ENCODE assay signal across 26 cellular contexts in the genomic region with DNA sequence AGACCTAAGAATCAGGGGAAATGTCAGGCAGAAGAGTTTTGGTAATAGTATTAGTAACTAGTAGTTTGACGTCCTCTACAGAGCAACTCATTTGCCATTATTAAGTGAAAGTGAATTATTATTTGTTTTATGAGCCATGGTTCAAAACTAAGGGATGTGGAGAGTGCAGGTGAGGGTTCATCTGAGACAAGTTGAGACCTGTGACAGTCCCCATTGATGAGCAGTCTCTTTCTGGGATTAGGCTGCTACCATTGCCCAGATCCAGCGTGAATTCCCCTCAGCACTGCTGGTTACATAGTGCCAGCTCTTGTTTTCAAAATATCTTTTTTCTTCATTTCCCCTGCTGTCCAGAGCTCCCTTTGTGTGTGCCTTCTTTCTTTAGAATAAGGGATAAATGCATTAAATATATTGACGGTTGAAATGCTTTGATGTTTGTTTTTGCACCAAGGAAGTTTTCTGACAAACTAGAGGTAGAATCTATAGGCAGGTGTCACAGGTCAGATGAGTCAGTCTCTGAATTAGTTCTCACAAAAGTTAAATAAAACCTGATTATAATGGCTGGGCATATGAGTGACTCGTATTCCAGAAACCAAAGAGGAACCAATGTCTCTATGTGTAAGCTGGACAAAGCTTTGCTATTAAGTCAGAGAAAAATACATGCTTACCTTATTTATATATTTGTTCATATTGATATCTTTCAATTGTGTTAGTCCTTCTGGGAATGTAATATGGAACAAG.
"Had no signal": no experiment of that assay in that cellular context is flagged by ENCODE, and none has a peak within 500 bp of the region (broad histone marks: within the 10 kb centered on the region; RNA-seq: fewer than 3 reads in every experiment).

No MANE protein-coding gene starts in this region.

- H3K4me3 ChIP-seq: cardiac muscle cell, hepatocyte, left ventricle myocardium inferior, ovary, prostate gland, thoracic aorta, vagina had no signal

- H3K9me3 ChIP-seq: neutrophil, ovary, prostate gland, thoracic aorta, vagina had no signal

- H3K4me2 ChIP-seq: hepatocyte had no signal

- H3K27ac ChIP-seq: cardiac muscle cell, hepatocyte, left ventricle myocardium inferior, neutrophil, ovary, prostate gland, thoracic aorta, vagina had no signal

- ATAC-seq: activated T-cell treated with anti-CD3 and anti-CD28 coated beads, Interleukin-2, amount 50 U/mL, for 72 hours; natural killer cell had no signal

- H3K27me3 ChIP-seq: cardiac muscle cell, hepatocyte, neutrophil, ovary, vagina had no signal

- H3K79me2 ChIP-seq: hepatocyte had no signal

- FAIRE-seq: endometrium, frontal cortex had no signal

- H2AFZ ChIP-seq: hepatocyte had no signal

- H3K4me1 ChIP-seq: left ventricle myocardium inferior, prostate gland, vagina had no signal

- DNase-seq: activated CD4-positive, alpha-beta memory T cell treated with anti-CD3 and anti-CD28 coated beads for 36 hours; activated CD4-positive, alpha-beta T cell treated with anti-CD3 and anti-CD28 coated beads for 48 hours; activated effector memory CD4-positive, alpha-beta T cell treated with Interleukin-2 at 50 U/mL for 16 hours; activated naive CD4-positive, alpha-beta T cell treated with anti-CD3 and anti-CD28 coated beads for 36 hours; activated naive CD8-positive, alpha-beta T cell treated with anti-CD3 and anti-CD28 coated beads, Interleukin-2, amount 10 ng/mL, durations not matched to agents 7 days and 5 days; activated T-cell treated with anti-CD3 and anti-CD28 coated beads, Interleukin-2, amount 50 U/mL, for 72 hours; amygdala; cortex of kidney; effector CD4-positive, alpha-beta T cell; glutamatergic neuron; immature natural killer cell; kidney glomerular epithelial cell; left ventricle myocardium inferior; midbrain; natural killer cell; ovary; stimulated activated CD4-positive, alpha-beta T cell treated with anti-CD3 and anti-CD28 coated beads, Interleukin-4, amount 100 ng/mL, for 24 hours; stimulated activated naive CD4-positive, alpha-beta T cell treated with Interleukin-2 at 50 U/mL for 16 hours had no signal

- H3K36me3 ChIP-seq: cardiac muscle cell, neutrophil, ovary, prostate gland, thoracic aorta had no signal
